ENCODE assay signal across 1 cellular context in the genomic region with DNA sequence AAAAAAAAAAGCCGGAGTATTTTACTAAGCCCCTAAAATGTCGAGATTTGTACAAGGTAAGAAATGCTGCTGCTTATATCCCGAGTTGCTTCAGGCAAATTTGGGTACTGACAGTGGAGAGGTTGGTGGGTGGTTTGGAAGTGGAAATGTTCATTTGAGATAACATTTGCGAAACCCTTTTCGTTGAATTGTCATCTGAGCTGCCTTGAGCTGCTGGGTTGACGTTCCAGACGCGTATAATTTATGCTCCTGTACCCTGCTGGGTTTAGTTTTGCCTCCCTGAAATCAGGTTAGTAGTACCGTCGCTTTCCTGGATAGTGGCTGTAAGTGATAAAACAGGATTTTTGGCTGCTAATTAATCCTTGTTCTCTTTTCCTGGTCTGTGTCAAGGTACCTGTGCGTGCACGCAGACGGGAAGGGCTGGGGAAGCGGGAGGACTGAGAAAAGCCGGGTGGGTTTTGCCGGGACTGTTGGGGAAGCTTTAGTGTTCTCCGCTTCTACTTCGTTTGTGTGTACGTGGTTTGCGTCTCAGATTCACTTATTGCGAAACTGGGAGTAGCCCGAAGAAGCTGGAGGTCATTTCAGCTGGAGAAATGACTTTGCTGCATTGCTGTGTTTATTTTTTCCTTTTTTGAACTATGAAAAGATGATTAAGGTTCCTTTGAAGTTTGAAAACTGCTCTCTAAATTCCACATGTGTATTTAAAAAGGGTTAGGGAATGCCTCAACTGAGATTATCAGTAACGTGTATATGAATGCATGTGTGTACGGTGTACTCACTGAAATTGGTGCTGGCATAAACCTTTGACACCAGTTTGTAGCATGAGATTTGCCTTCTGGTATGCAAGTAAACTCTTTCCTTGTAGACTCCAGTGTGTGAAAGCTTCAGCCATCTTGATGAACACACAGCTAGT.
A peak's percentile ranks its signal among the peaks of the same experiment; 100 is the strongest.
TF ChIP-seq lines count a peak whose summit lies in the region.

No MANE protein-coding gene starts in this region.

TF ChIP-seq in HepG2, 621 proteins besides CTCF, POLR2A, EP300 and RAD21 (continued from another document and continues in another):
- TF ChIP-seq MIER3 (CRISPR knock-in tag; IDR thresholded peaks at IDR 0.05; ENCODE audit: borderline replicate concordance) (no peak), MEF2D (CRISPR knock-in tag; IDR thresholded peaks at IDR 0.05) (peak; percentile 55; the same call in 1 of the 2 replicates), MXD3 (CRISPR knock-in tag; IDR thresholded peaks at IDR 0.05) (no peak), ZNF704 (CRISPR knock-in tag; IDR thresholded peaks at IDR 0.05; ENCODE audit: borderline replicate concordance) (no peak), ELF1 (CRISPR knock-in tag; IDR thresholded peaks at IDR 0.05) (no peak), KDM2A (CRISPR knock-in tag; IDR thresholded peaks at IDR 0.05; ENCODE audit: borderline replicate concordance, low read depth) (0 out of 2 replicates have a peak, but pooled peaks have one; percentile 26), ZNF616 (CRISPR knock-in tag; IDR thresholded peaks at IDR 0.05; ENCODE audit: low read depth) (no peak), HMG20A (CRISPR knock-in tag; IDR thresholded peaks at IDR 0.05; ENCODE audit: borderline replicate concordance) (no peak), ZNF782 (CRISPR knock-in tag; IDR thresholded peaks at IDR 0.05; ENCODE audit: borderline replicate concordance) (no peak), RCOR2 (CRISPR knock-in tag; IDR thresholded peaks at IDR 0.05) (no peak), ARID4A (CRISPR knock-in tag; IDR thresholded peaks at IDR 0.05; ENCODE audit: borderline replicate concordance) (peak; percentile 65; the same call in 1 of the 2 replicates), U2AF1 (optimal IDR thresholded peaks at IDR 0.05; ENCODE audit: low read depth, low read length) (peak; percentile 78), ZNF574 (CRISPR knock-in tag; IDR thresholded peaks at IDR 0.05) (peak; percentile 39), ZC3H4 (CRISPR knock-in tag; IDR thresholded peaks at IDR 0.05; ENCODE audit: borderline replicate concordance) (no peak), HMG20B (CRISPR knock-in tag; conservative IDR thresholded peaks at IDR 0.05) (no peak), TRIM24 (CRISPR knock-in tag; IDR thresholded peaks at IDR 0.05) (no peak), DRAP1 (CRISPR knock-in tag; IDR thresholded peaks at IDR 0.05) (peak; percentile 18), CREM (IDR thresholded peaks at IDR 0.05) (peak; percentile 50; the same call in 1 of the 2 replicates), CREM (CRISPR knock-in tag; IDR thresholded peaks at IDR 0.05) (no peak)
- TF ChIP-seq, protein P1, sequence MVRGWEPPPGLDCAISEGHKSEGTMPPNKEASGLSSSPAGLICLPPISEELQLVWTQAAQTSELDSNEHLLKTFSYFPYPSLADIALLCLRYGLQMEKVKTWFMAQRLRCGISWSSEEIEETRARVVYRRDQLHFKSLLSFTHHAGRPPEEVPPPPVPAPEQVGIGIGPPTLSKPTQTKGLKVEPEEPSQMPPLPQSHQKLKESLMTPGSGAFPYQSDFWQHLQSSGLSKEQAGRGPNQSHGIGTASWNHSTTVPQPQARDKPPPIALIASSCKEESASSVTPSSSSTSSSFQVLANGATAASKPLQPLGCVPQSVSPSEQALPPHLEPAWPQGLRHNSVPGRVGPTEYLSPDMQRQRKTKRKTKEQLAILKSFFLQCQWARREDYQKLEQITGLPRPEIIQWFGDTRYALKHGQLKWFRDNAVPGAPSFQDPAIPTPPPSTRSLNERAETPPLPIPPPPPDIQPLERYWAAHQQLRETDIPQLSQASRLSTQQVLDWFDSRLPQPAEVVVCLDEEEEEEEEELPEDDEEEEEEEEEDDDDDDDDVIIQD (CRISPR knock-in tag; IDR thresholded peaks at IDR 0.05; ENCODE audit: low read depth): peak; percentile 42
- TF ChIP-seq, protein P2, sequence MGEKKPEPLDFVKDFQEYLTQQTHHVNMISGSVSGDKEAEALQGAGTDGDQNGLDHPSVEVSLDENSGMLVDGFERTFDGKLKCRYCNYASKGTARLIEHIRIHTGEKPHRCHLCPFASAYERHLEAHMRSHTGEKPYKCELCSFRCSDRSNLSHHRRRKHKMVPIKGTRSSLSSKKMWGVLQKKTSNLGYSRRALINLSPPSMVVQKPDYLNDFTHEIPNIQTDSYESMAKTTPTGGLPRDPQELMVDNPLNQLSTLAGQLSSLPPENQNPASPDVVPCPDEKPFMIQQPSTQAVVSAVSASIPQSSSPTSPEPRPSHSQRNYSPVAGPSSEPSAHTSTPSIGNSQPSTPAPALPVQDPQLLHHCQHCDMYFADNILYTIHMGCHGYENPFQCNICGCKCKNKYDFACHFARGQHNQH (CRISPR knock-in tag; IDR thresholded peaks at IDR 0.05): peak; percentile 58
- TF ChIP-seq, protein P3, sequence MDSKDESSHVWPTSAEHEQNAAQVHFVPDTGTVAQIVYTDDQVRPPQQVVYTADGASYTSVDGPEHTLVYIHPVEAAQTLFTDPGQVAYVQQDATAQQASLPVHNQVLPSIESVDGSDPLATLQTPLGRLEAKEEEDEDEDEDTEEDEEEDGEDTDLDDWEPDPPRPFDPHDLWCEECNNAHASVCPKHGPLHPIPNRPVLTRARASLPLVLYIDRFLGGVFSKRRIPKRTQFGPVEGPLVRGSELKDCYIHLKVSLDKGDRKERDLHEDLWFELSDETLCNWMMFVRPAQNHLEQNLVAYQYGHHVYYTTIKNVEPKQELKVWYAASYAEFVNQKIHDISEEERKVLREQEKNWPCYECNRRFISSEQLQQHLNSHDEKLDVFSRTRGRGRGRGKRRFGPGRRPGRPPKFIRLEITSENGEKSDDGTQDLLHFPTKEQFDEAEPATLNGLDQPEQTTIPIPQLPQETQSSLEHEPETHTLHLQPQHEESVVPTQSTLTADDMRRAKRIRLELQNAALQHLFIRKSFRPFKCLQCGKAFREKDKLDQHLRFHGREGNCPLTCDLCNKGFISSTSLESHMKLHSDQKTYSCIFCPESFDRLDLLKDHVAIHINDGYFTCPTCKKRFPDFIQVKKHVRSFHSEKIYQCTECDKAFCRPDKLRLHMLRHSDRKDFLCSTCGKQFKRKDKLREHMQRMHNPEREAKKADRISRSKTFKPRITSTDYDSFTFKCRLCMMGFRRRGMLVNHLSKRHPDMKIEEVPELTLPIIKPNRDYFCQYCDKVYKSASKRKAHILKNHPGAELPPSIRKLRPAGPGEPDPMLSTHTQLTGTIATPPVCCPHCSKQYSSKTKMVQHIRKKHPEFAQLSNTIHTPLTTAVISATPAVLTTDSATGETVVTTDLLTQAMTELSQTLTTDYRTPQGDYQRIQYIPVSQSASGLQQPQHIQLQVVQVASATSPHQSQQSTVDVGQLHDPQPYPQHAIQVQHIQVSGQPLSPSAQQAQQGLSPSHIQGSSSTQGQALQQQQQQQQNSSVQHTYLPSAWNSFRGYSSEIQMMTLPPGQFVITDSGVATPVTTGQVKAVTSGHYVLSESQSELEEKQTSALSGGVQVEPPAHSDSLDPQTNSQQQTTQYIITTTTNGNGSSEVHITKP (CRISPR knock-in tag; IDR thresholded peaks at IDR 0.05; ENCODE audit: low read depth): no peak
- TF ChIP-seq, protein P4, sequence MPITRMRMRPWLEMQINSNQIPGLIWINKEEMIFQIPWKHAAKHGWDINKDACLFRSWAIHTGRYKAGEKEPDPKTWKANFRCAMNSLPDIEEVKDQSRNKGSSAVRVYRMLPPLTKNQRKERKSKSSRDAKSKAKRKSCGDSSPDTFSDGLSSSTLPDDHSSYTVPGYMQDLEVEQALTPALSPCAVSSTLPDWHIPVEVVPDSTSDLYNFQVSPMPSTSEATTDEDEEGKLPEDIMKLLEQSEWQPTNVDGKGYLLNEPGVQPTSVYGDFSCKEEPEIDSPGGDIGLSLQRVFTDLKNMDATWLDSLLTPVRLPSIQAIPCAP (CRISPR knock-in tag; IDR thresholded peaks at IDR 0.05; ENCODE audit: low read depth): no peak
- TF ChIP-seq, protein P5, sequence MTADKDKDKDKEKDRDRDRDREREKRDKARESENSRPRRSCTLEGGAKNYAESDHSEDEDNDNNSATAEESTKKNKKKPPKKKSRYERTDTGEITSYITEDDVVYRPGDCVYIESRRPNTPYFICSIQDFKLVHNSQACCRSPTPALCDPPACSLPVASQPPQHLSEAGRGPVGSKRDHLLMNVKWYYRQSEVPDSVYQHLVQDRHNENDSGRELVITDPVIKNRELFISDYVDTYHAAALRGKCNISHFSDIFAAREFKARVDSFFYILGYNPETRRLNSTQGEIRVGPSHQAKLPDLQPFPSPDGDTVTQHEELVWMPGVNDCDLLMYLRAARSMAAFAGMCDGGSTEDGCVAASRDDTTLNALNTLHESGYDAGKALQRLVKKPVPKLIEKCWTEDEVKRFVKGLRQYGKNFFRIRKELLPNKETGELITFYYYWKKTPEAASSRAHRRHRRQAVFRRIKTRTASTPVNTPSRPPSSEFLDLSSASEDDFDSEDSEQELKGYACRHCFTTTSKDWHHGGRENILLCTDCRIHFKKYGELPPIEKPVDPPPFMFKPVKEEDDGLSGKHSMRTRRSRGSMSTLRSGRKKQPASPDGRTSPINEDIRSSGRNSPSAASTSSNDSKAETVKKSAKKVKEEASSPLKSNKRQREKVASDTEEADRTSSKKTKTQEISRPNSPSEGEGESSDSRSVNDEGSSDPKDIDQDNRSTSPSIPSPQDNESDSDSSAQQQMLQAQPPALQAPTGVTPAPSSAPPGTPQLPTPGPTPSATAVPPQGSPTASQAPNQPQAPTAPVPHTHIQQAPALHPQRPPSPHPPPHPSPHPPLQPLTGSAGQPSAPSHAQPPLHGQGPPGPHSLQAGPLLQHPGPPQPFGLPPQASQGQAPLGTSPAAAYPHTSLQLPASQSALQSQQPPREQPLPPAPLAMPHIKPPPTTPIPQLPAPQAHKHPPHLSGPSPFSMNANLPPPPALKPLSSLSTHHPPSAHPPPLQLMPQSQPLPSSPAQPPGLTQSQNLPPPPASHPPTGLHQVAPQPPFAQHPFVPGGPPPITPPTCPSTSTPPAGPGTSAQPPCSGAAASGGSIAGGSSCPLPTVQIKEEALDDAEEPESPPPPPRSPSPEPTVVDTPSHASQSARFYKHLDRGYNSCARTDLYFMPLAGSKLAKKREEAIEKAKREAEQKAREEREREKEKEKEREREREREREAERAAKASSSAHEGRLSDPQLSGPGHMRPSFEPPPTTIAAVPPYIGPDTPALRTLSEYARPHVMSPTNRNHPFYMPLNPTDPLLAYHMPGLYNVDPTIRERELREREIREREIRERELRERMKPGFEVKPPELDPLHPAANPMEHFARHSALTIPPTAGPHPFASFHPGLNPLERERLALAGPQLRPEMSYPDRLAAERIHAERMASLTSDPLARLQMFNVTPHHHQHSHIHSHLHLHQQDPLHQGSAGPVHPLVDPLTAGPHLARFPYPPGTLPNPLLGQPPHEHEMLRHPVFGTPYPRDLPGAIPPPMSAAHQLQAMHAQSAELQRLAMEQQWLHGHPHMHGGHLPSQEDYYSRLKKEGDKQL (CRISPR knock-in tag; IDR thresholded peaks at IDR 0.05; ENCODE audit: low read depth): peak; percentile 41; the same call in 1 of the 2 replicates
